Comparison of ENCODE assay signal across 1 cellular context in the genomic region with DNA sequence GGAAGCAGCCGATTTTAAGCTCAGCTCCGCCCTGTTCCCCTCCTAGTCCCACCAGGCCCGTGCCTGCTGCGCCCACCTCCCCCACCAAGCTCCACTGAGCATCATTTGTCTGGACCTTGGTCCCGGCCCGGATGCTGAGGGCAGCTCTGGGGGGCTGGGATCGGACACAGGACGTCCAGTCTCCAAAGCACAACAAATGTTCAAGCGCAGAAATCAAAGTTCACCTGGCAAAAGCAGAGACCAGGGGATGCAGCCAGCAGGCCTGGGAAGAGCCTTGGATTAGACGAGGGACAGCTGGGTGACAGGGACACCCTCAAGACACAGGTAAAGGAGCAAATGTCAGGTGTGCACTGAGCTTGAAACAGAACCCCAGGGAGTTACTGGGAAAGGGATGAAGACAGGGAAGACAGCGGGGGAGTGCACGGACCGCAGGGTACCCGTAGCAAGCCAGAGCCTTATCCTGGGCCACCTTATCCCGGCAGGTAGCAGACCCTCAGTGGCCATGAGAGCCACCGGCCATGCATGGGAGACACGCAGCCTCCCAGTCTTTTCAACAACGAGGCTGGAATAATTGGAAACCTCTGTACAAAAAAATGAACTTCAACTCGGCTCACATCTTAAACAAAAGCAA.
TF ChIP-seq lines count a peak whose summit lies in the region.

No MANE protein-coding gene starts in this region.

TF ChIP-seq in HepG2, 621 proteins besides CTCF, POLR2A, EP300 and RAD21 (continued from another document and continues in another):
- no peak for TF ChIP-seq SETDB1 (CRISPR knock-in tag; IDR thresholded peaks at IDR 0.05; ENCODE audit: borderline replicate concordance)
- TF ChIP-seq ZNF556 (CRISPR knock-in tag; IDR thresholded peaks at IDR 0.05; ENCODE audit: borderline replicate concordance), result peak; percentile 82
- TF ChIP-seq, protein P1, sequence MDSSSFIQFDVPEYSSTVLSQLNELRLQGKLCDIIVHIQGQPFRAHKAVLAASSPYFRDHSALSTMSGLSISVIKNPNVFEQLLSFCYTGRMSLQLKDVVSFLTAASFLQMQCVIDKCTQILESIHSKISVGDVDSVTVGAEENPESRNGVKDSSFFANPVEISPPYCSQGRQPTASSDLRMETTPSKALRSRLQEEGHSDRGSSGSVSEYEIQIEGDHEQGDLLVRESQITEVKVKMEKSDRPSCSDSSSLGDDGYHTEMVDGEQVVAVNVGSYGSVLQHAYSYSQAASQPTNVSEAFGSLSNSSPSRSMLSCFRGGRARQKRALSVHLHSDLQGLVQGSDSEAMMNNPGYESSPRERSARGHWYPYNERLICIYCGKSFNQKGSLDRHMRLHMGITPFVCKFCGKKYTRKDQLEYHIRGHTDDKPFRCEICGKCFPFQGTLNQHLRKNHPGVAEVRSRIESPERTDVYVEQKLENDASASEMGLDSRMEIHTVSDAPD (CRISPR knock-in tag; IDR thresholded peaks at IDR 0.05), result no peak
- no peak for TF ChIP-seq MATR3 (CRISPR knock-in tag; IDR thresholded peaks at IDR 0.05)
- peak; percentile 88 for TF ChIP-seq GFI1 (CRISPR knock-in tag; IDR thresholded peaks at IDR 0.05; ENCODE audit: borderline replicate concordance)
- TF ChIP-seq FOSL2 (CRISPR knock-in tag; IDR thresholded peaks at IDR 0.05), result peak; percentile 53; the same call in 1 of the 2 replicates
- TF ChIP-seq ZFP62 (CRISPR knock-in tag; IDR thresholded peaks at IDR 0.05), result no peak
- TF ChIP-seq, protein P2, sequence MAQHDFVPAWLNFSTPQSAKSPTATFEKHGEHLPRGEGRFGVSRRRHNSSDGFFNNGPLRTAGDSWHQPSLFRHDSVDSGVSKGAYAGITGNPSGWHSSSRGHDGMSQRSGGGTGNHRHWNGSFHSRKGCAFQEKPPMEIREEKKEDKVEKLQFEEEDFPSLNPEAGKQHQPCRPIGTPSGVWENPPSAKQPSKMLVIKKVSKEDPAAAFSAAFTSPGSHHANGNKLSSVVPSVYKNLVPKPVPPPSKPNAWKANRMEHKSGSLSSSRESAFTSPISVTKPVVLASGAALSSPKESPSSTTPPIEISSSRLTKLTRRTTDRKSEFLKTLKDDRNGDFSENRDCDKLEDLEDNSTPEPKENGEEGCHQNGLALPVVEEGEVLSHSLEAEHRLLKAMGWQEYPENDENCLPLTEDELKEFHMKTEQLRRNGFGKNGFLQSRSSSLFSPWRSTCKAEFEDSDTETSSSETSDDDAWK (CRISPR knock-in tag; IDR thresholded peaks at IDR 0.05), result no peak
- no peak for TF ChIP-seq PLRG1 (conservative IDR thresholded peaks at IDR 0.05)
- TF ChIP-seq, protein P3, sequence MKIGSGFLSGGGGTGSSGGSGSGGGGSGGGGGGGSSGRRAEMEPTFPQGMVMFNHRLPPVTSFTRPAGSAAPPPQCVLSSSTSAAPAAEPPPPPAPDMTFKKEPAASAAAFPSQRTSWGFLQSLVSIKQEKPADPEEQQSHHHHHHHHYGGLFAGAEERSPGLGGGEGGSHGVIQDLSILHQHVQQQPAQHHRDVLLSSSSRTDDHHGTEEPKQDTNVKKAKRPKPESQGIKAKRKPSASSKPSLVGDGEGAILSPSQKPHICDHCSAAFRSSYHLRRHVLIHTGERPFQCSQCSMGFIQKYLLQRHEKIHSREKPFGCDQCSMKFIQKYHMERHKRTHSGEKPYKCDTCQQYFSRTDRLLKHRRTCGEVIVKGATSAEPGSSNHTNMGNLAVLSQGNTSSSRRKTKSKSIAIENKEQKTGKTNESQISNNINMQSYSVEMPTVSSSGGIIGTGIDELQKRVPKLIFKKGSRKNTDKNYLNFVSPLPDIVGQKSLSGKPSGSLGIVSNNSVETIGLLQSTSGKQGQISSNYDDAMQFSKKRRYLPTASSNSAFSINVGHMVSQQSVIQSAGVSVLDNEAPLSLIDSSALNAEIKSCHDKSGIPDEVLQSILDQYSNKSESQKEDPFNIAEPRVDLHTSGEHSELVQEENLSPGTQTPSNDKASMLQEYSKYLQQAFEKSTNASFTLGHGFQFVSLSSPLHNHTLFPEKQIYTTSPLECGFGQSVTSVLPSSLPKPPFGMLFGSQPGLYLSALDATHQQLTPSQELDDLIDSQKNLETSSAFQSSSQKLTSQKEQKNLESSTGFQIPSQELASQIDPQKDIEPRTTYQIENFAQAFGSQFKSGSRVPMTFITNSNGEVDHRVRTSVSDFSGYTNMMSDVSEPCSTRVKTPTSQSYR (CRISPR knock-in tag; IDR thresholded peaks at IDR 0.05; ENCODE audit: borderline replicate concordance), result peak; percentile 99
- TF ChIP-seq PCBP1 (IDR thresholded peaks at IDR 0.05; ENCODE audit: borderline replicate concordance, low read depth, low read length), result no peak
- TF ChIP-seq SIN3B (IDR thresholded peaks at IDR 0.05; ENCODE audit: low read length), result no peak
- TF ChIP-seq ZNF570 (CRISPR knock-in tag; IDR thresholded peaks at IDR 0.05; ENCODE audit: borderline replicate concordance), result no peak
- TF ChIP-seq, protein P4, sequence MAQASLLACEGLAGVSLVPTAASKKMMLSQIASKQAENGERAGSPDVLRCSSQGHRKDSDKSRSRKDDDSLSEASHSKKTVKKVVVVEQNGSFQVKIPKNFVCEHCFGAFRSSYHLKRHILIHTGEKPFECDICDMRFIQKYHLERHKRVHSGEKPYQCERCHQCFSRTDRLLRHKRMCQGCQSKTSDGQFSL (CRISPR knock-in tag; IDR thresholded peaks at IDR 0.05), result 0 out of 2 replicates have a peak, but pooled peaks have one; percentile 20
- no peak for TF ChIP-seq TOE1 (CRISPR knock-in tag; IDR thresholded peaks at IDR 0.05)
- no peak for TF ChIP-seq NR3C1 (CRISPR knock-in tag; IDR thresholded peaks at IDR 0.05)
- no peak for TF ChIP-seq AGO1 (IDR thresholded peaks at IDR 0.05; ENCODE audit: low read depth, low read length, poor library complexity, severe bottlenecking)
- TF ChIP-seq XRCC5 (optimal IDR thresholded peaks at IDR 0.05; ENCODE audit: low read length), result peak; percentile 88
- TF ChIP-seq, protein P5, sequence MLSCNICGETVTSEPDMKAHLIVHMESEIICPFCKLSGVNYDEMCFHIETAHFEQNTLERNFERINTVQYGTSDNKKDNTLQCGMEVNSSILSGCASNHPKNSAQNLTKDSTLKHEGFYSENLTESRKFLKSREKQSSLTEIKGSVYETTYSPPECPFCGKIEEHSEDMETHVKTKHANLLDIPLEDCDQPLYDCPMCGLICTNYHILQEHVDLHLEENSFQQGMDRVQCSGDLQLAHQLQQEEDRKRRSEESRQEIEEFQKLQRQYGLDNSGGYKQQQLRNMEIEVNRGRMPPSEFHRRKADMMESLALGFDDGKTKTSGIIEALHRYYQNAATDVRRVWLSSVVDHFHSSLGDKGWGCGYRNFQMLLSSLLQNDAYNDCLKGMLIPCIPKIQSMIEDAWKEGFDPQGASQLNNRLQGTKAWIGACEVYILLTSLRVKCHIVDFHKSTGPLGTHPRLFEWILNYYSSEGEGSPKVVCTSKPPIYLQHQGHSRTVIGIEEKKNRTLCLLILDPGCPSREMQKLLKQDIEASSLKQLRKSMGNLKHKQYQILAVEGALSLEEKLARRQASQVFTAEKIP (CRISPR knock-in tag; IDR thresholded peaks at IDR 0.05; ENCODE audit: borderline replicate concordance), result no peak
- TF ChIP-seq SMAD1 (CRISPR knock-in tag; IDR thresholded peaks at IDR 0.05; ENCODE audit: borderline replicate concordance, low read depth), result no peak
- no peak for TF ChIP-seq ETV6 (CRISPR knock-in tag; conservative IDR thresholded peaks at IDR 0.05)
- no peak for TF ChIP-seq BHLHE40 (IDR thresholded peaks at IDR 0.05; ENCODE audit: low read length)
- TF ChIP-seq ZNF337 (CRISPR knock-in tag; IDR thresholded peaks at IDR 0.05; ENCODE audit: borderline replicate concordance, low read depth), result no peak; the same call in 1 of the 2 replicates
- no peak for TF ChIP-seq ATRX (CRISPR knock-in tag; IDR thresholded peaks at IDR 0.05; ENCODE audit: borderline replicate concordance)
- TF ChIP-seq, protein P6, sequence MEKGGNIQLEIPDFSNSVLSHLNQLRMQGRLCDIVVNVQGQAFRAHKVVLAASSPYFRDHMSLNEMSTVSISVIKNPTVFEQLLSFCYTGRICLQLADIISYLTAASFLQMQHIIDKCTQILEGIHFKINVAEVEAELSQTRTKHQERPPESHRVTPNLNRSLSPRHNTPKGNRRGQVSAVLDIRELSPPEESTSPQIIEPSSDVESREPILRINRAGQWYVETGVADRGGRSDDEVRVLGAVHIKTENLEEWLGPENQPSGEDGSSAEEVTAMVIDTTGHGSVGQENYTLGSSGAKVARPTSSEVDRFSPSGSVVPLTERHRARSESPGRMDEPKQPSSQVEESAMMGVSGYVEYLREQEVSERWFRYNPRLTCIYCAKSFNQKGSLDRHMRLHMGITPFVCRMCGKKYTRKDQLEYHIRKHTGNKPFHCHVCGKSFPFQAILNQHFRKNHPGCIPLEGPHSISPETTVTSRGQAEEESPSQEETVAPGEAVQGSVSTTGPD (CRISPR knock-in tag; IDR thresholded peaks at IDR 0.05), result no peak
- no peak for TF ChIP-seq ATF1 (CRISPR knock-in tag; IDR thresholded peaks at IDR 0.05)
- TF ChIP-seq SMARCC2 (IDR thresholded peaks at IDR 0.05), result no peak
- TF ChIP-seq ZNF296 (CRISPR knock-in tag; conservative IDR thresholded peaks at IDR 0.05), result peak; percentile 86
- TF ChIP-seq, protein P7, sequence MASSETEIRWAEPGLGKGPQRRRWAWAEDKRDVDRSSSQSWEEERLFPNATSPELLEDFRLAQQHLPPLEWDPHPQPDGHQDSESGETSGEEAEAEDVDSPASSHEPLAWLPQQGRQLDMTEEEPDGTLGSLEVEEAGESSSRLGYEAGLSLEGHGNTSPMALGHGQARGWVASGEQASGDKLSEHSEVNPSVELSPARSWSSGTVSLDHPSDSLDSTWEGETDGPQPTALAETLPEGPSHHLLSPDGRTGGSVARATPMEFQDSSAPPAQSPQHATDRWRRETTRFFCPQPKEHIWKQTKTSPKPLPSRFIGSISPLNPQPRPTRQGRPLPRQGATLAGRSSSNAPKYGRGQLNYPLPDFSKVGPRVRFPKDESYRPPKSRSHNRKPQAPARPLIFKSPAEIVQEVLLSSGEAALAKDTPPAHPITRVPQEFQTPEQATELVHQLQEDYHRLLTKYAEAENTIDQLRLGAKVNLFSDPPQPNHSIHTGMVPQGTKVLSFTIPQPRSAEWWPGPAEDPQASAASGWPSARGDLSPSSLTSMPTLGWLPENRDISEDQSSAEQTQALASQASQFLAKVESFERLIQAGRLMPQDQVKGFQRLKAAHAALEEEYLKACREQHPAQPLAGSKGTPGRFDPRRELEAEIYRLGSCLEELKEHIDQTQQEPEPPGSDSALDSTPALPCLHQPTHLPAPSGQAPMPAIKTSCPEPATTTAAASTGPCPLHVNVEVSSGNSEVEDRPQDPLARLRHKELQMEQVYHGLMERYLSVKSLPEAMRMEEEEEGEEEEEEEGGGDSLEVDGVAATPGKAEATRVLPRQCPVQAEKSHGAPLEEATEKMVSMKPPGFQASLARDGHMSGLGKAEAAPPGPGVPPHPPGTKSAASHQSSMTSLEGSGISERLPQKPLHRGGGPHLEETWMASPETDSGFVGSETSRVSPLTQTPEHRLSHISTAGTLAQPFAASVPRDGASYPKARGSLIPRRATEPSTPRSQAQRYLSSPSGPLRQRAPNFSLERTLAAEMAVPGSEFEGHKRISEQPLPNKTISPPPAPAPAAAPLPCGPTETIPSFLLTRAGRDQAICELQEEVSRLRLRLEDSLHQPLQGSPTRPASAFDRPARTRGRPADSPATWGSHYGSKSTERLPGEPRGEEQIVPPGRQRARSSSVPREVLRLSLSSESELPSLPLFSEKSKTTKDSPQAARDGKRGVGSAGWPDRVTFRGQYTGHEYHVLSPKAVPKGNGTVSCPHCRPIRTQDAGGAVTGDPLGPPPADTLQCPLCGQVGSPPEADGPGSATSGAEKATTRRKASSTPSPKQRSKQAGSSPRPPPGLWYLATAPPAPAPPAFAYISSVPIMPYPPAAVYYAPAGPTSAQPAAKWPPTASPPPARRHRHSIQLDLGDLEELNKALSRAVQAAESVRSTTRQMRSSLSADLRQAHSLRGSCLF (CRISPR knock-in tag; IDR thresholded peaks at IDR 0.05; ENCODE audit: borderline replicate concordance), result no peak
- TF ChIP-seq, protein P8, sequence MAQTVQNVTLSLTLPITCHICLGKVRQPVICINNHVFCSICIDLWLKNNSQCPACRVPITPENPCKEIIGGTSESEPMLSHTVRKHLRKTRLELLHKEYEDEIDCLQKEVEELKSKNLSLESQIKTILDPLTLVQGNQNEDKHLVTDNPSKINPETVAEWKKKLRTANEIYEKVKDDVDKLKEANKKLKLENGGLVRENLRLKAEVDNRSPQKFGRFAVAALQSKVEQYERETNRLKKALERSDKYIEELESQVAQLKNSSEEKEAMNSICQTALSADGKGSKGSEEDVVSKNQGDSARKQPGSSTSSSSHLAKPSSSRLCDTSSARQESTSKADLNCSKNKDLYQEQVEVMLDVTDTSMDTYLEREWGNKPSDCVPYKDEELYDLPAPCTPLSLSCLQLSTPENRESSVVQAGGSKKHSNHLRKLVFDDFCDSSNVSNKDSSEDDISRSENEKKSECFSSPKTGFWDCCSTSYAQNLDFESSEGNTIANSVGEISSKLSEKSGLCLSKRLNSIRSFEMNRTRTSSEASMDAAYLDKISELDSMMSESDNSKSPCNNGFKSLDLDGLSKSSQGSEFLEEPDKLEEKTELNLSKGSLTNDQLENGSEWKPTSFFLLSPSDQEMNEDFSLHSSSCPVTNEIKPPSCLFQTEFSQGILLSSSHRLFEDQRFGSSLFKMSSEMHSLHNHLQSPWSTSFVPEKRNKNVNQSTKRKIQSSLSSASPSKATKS (CRISPR knock-in tag; IDR thresholded peaks at IDR 0.05), result no peak
- TF ChIP-seq, protein P9, sequence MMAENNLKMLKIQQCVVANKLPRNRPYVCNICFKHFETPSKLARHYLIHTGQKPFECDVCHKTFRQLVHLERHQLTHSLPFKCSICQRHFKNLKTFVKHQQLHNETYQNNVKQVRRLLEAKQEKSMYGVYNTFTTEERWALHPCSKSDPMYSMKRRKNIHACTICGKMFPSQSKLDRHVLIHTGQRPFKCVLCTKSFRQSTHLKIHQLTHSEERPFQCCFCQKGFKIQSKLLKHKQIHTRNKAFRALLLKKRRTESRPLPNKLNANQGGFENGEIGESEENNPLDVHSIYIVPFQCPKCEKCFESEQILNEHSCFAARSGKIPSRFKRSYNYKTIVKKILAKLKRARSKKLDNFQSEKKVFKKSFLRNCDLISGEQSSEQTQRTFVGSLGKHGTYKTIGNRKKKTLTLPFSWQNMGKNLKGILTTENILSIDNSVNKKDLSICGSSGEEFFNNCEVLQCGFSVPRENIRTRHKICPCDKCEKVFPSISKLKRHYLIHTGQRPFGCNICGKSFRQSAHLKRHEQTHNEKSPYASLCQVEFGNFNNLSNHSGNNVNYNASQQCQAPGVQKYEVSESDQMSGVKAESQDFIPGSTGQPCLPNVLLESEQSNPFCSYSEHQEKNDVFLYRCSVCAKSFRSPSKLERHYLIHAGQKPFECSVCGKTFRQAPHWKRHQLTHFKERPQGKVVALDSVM (CRISPR knock-in tag; IDR thresholded peaks at IDR 0.05), result no peak
- TF ChIP-seq, protein P10, sequence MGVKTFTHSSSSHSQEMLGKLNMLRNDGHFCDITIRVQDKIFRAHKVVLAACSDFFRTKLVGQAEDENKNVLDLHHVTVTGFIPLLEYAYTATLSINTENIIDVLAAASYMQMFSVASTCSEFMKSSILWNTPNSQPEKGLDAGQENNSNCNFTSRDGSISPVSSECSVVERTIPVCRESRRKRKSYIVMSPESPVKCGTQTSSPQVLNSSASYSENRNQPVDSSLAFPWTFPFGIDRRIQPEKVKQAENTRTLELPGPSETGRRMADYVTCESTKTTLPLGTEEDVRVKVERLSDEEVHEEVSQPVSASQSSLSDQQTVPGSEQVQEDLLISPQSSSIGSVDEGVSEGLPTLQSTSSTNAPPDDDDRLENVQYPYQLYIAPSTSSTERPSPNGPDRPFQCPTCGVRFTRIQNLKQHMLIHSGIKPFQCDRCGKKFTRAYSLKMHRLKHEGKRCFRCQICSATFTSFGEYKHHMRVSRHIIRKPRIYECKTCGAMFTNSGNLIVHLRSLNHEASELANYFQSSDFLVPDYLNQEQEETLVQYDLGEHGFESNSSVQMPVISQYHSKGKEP (CRISPR knock-in tag; IDR thresholded peaks at IDR 0.05), result no peak
- TF ChIP-seq PAF1 (CRISPR knock-in tag; IDR thresholded peaks at IDR 0.05), result no peak
- TF ChIP-seq MBD4 (IDR thresholded peaks at IDR 0.05; ENCODE audit: borderline replicate concordance, low read length), result no peak
- 0 out of 2 replicates have a peak, but pooled peaks have one; percentile 62 for TF ChIP-seq KLF12 (CRISPR knock-in tag; IDR thresholded peaks at IDR 0.05; ENCODE audit: borderline replicate concordance)
- 0 out of 2 replicates have a peak, but pooled peaks have one; percentile 28 for TF ChIP-seq RFX3 (CRISPR knock-in tag; IDR thresholded peaks at IDR 0.05)
